1 cellular context compared by ENCODE assay signal in genomic region chr2:128467321-128467901, GRCh38.
TF ChIP-seq lines count a peak whose summit lies in the region.

No MANE protein-coding gene starts in this region.

TF ChIP-seq in IMR-90, 13 proteins besides CTCF, POLR2A, EP300 and RAD21 (continued from another document):
- TF ChIP-seq USF2 (IDR thresholded peaks at IDR 0.05; ENCODE audit: low read depth, low read length) = no peak
